In the genomic region with DNA sequence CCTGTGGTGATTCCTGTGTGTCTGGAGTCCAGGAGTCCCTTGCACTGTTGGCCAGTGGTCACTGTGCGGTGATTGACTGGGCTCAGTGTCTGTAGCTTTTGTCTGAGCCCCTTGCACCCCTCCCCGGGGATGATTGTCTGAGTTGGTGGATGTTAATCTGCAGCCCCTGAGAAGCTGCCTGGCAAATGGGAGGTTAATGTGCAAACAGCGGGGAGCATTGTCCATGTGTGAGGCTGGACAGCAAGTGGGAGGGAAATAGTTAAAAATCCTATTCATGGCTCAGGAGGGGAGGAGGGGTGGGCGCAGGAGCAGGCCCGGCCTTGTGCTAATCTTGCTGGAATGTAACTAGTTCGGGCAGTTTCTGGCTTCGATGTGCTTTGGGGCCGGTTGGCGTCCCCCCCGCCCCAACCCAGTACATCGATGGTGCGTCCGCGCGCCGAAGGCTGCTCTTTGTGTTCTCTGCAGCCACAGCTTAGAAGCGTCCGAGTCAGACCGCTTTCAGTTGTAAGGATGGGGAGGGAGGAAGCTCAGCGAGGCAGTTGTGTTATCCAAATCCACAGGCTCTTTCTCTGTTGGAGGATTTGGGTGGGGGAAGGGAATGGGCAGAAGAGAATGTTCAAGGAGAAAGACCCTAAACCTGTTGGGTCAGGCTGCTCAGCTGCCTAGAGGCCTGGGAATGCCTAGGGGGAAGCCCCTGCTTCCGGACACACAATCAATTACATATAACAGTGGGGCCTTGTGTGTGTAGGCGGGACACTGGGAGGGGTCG, we compare ENCODE assay signal across 1 cellular context.
TF ChIP-seq lines count a peak whose summit lies in the region.

No MANE protein-coding gene starts in this region.

TF ChIP-seq in GM23338, 12 proteins besides CTCF, POLR2A, EP300 and RAD21:
- TF ChIP-seq, protein P1, sequence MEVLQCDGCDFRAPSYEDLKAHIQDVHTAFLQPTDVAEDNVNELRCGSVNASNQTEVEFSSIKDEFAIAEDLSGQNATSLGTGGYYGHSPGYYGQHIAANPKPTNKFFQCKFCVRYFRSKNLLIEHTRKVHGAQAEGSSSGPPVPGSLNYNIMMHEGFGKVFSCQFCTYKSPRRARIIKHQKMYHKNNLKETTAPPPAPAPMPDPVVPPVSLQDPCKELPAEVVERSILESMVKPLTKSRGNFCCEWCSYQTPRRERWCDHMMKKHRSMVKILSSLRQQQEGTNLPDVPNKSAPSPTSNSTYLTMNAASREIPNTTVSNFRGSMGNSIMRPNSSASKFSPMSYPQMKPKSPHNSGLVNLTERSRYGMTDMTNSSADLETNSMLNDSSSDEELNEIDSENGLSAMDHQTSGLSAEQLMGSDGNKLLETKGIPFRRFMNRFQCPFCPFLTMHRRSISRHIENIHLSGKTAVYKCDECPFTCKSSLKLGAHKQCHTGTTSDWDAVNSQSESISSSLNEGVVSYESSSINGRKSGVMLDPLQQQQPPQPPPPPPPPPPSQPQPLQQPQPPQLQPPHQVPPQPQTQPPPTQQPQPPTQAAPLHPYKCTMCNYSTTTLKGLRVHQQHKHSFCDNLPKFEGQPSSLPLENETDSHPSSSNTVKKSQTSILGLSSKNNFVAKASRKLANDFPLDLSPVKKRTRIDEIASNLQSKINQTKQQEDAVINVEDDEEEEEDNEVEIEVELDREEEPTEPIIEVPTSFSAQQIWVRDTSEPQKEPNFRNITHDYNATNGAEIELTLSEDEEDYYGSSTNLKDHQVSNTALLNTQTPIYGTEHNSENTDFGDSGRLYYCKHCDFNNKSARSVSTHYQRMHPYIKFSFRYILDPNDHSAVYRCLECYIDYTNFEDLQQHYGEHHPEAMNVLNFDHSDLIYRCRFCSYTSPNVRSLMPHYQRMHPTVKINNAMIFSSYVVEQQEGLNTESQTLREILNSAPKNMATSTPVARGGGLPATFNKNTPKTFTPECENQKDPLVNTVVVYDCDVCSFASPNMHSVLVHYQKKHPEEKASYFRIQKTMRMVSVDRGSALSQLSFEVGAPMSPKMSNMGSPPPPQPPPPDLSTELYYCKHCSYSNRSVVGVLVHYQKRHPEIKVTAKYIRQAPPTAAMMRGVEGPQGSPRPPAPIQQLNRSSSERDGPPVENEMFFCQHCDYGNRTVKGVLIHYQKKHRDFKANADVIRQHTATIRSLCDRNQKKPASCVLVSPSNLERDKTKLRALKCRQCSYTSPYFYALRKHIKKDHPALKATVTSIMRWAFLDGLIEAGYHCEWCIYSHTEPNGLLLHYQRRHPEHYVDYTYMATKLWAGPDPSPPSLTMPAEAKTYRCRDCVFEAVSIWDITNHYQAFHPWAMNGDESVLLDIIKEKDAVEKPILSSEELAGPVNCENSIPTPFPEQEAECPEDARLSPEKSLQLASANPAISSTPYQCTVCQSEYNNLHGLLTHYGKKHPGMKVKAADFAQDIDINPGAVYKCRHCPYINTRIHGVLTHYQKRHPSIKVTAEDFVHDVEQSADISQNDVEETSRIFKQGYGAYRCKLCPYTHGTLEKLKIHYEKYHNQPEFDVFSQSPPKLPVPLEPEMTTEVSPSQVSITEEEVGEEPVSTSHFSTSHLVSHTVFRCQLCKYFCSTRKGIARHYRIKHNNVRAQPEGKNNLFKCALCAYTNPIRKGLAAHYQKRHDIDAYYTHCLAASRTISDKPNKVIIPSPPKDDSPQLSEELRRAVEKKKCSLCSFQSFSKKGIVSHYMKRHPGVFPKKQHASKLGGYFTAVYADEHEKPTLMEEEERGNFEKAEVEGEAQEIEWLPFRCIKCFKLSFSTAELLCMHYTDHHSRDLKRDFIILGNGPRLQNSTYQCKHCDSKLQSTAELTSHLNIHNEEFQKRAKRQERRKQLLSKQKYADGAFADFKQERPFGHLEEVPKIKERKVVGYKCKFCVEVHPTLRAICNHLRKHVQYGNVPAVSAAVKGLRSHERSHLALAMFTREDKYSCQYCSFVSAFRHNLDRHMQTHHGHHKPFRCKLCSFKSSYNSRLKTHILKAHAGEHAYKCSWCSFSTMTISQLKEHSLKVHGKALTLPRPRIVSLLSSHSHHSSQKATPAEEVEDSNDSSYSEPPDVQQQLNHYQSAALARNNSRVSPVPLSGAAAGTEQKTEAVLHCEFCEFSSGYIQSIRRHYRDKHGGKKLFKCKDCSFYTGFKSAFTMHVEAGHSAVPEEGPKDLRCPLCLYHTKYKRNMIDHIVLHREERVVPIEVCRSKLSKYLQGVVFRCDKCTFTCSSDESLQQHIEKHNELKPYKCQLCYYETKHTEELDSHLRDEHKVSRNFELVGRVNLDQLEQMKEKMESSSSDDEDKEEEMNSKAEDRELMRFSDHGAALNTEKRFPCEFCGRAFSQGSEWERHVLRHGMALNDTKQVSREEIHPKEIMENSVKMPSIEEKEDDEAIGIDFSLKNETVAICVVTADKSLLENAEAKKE (CRISPR knock-in tag; IDR thresholded peaks at IDR 0.05): 0 out of 2 replicates have a peak, but pooled peaks have one; percentile 22
- TF ChIP-seq STAT1 (IDR thresholded peaks at IDR 0.05; ENCODE audit: unreplicated experiment): no peak
- TF ChIP-seq POLR2AphosphoS5 (IDR thresholded peaks at IDR 0.05; ENCODE audit: low read depth): 0 out of 2 replicates have a peak, but pooled peaks have one; percentile 29
- TF ChIP-seq CREB1 (CRISPR knock-in tag; IDR thresholded peaks at IDR 0.05; ENCODE audit: low read depth): peak; percentile 14; the same call in 1 of the 2 replicates
- no peak for TF ChIP-seq EZH2 (IDR thresholded peaks at IDR 0.05; ENCODE audit: low read depth, unreplicated experiment)
- TF ChIP-seq NANOG (IDR thresholded peaks at IDR 0.05; ENCODE audit: borderline replicate concordance): peak; percentile 63
